In genomic region chr16:49495596-49496355, GRCh38 we compare ENCODE assay signal across 21 cellular contexts.
"Had no signal": no experiment of that assay in that cellular context is flagged by ENCODE, and none has a peak within 500 bp of the region (broad histone marks: within the 10 kb centered on the region; RNA-seq: fewer than 3 reads in every experiment).

No MANE protein-coding gene starts in this region.

- H3K4me2 ChIP-seq: KMS-11 had no signal

- H3K36me3 ChIP-seq: brain microvascular endothelial cell, cardiac muscle cell, SJSA1 had no signal

- H3K9ac ChIP-seq: KMS-11 had no signal

- ATAC-seq: activated CD4-positive, CD25-positive, alpha-beta regulatory T cell treated with anti-CD3 and anti-CD28 coated beads, Interleukin-2, amount 50 U/mL, for 24 hours; activated CD8-positive, alpha-beta T cell treated with anti-CD3 and anti-CD28 coated beads for 36 hours; activated naive CD4-positive, alpha-beta T cell treated with anti-CD3 and anti-CD28 coated beads, Interleukin-2, amount 50 U/mL, for 72 hours; activated T-cell treated with anti-CD3 and anti-CD28 coated beads, Interleukin-2, amount 50 U/mL, for 72 hours; Panc1 had no signal

- H3K4me3 ChIP-seq: cardiac muscle cell, SJSA1 had no signal

- H3K9me3 ChIP-seq: SJSA1 had no signal

- H3K27me3 ChIP-seq: brain microvascular endothelial cell, cardiac muscle cell, SJSA1 had no signal

- DNase-seq: activated CD4-positive, alpha-beta T cell treated with anti-CD3 and anti-CD28 coated beads for 4 hours; activated CD8-positive, alpha-beta memory T cell treated with anti-CD3 and anti-CD28 coated beads, Interleukin-2, amount 50 U/mL, for 4 hours; activated CD8-positive, alpha-beta T cell treated with anti-CD3 and anti-CD28 coated beads for 36 hours; activated naive CD4-positive, alpha-beta T cell; activated T-cell treated with anti-CD3 and anti-CD28 coated beads, Interleukin-2, amount 50 U/mL, for 72 hours; brain microvascular endothelial cell; NCI-H1092; NCI-H1417; NCI-H2029; NCI-H510A treated with DMSO at 0.1 percent for 48 hours; NCI-H69; NK-92 treated with Interleukin-12 subunit alpha and Interleukin-12 subunit beta, amount 100 ng/mL, for 24 hours; OCI-M1; SHP77 had no signal

- H3K27ac ChIP-seq: brain microvascular endothelial cell, cardiac muscle cell, KMS-11, RWPE1, SJSA1 had no signal
